ENCODE assay signal across 12 cellular contexts in the genomic region with DNA sequence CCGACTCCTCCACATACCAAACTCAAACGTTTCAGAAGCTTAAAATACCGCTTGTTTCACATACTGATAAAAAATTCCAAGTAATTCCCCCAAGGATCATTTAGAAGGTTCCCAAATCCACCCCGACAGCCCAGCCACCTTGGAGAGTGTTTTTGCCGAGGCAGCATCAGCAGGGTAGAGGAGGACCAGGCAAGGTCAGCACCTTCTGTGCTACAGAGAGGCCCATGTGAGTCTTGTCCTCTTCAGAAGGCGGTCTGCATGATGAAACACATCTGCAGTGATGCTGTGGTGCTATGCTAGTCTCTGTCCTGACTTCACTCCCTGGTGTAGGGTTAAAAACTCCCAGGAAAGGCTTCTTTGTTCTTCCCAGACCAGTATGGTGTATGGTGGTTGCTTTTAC.
DNase-seq lines count a peak whose midpoint lies in the region; ATAC-seq and TF ChIP-seq lines count a peak whose summit lies in the region.
"Had no signal": no experiment of that assay in that cellular context is flagged by ENCODE, and none has a peak within 500 bp of the region (broad histone marks: within the 10 kb centered on the region; RNA-seq: fewer than 3 reads in every experiment).

No MANE protein-coding gene starts in this region.

- POLR2A ChIA-PET in CD8-positive, alpha-beta T cell (lab: Charles Lee): interaction anchor here (0.7 kb wide), 1 partner anchor 9 kb away, joined by 5 read pairs; no protein-coding TSS in a partner anchor

- H3K36me3 Mint-ChIP-seq in CD8-positive, alpha-beta T cell: no peaks in the 10 kb centered on the region

- no peak overlapping the region for H2AFZ ChIP-seq in trophoblast cell (ENCODE audit: insufficient read depth, low read length, poor library complexity)

- intact Hi-C loops in CD8-positive, alpha-beta T cell (cut with DNase I, micrococcal nuclease): loop anchor here (5.0 kb wide), 2 partner anchors 89 to 229 kb away; partner anchors contain the start of gene ITPR1 (in 1 of the 2)
- intact Hi-C loops in left ventricle myocardium inferior (cut with micrococcal nuclease): loop anchor here (10.0 kb wide), 1 partner anchor 86 kb away; the partner anchor contains the start of gene ITPR1

- H3K4me3 ChIP-seq in CD8-positive, alpha-beta T cell (ENCODE audit: low read depth, low read length): no peak overlapping the region
- H3K4me3 ChIP-seq in left ventricle myocardium inferior (no peak overlapping the region), trophoblast cell (ENCODE audit: low read depth, low read length) (no peak overlapping the region)
- H3K4me3 ChIP-seq: lung had no signal

- H3K4ac ChIP-seq in trophoblast cell (ENCODE audit: low read depth, low read length): no peak overlapping the region

- H4K8ac ChIP-seq in trophoblast cell (ENCODE audit: low read depth, low read length): no peak overlapping the region

- H4K12ac ChIP-seq in trophoblast cell (ENCODE audit: low read depth, low read length): no peak overlapping the region

- H3K27me3 ChIP-seq in CD8-positive, alpha-beta T cell (ENCODE audit: insufficient read depth, low read length): no peaks in the 10 kb centered on the region
- no peaks in the 10 kb centered on the region for H3K27me3 ChIP-seq in left ventricle myocardium inferior (ENCODE audit: low read depth)
- no peaks in the 10 kb centered on the region for H3K27me3 ChIP-seq in trophoblast cell (ENCODE audit: insufficient read depth, low read length)

- no peak overlapping the region for H2BK120ac ChIP-seq in trophoblast cell (ENCODE audit: insufficient read depth, low read length, poor library complexity)

- CTCF ChIA-PET in CD8-positive, alpha-beta T cell (lab: Charles Lee): no interaction called here

- no peak for ATAC-seq in CD8-positive, alpha-beta T cell
- ATAC-seq in HG02798 (IDR thresholded peaks at IDR 0.05; ENCODE audit: poor library complexity, unreplicated experiment) (no peak), GM18861 (IDR thresholded peaks at IDR 0.05; ENCODE audit: unreplicated experiment) (no peak), HG02763 (IDR thresholded peaks at IDR 0.05; ENCODE audit: unreplicated experiment) (no peak)

- DNase-seq in CD8-positive, alpha-beta T cell: no peak
- DNase-seq in left ventricle myocardium inferior (no peak), trophoblast cell (no peak), nucleus accumbens (lab: John Stamatoyannopoulos, UW) (no peak)
- DNase-seq: activated CD4-positive, alpha-beta memory T cell treated with anti-CD3 and anti-CD28 coated beads, Interleukin-2, amount 10 ng/mL, durations not matched to agents 7 days and 5 days; NCI-H2081 treated with DMSO at 0.1 percent for 48 hours; stimulated activated CD4-positive, alpha-beta T cell treated with anti-CD3 and anti-CD28 coated beads, Interleukin-15, amount 100 ng/mL, for 24 hours had no signal

- H2AK5ac ChIP-seq in trophoblast cell (ENCODE audit: low read length): no peak overlapping the region

- H2BK12ac ChIP-seq in trophoblast cell (ENCODE audit: low read length): peak overlapping the region; percentile 77

- H3K23ac ChIP-seq in trophoblast cell (ENCODE audit: low read length): no peak overlapping the region

- H3K9me3 ChIP-seq in CD8-positive, alpha-beta T cell (ENCODE audit: low read length): no peaks in the 10 kb centered on the region
- H3K9me3 ChIP-seq in left ventricle myocardium inferior (replicated peaks): no peaks in the 10 kb centered on the region
- H3K9me3 ChIP-seq in trophoblast cell (ENCODE audit: insufficient read depth, low read depth, low read length): no peaks in the 10 kb centered on the region

- H2BK5ac ChIP-seq in trophoblast cell (ENCODE audit: low read depth, low read length, poor library complexity): no peak overlapping the region

- H3K4me3 Mint-ChIP-seq in CD8-positive, alpha-beta T cell: no peak overlapping the region
- H3K4me3 Mint-ChIP-seq: activated CD4-positive, alpha-beta memory T cell treated with anti-CD3 and anti-CD28 coated beads, Interleukin-2, amount 10 ng/mL, durations not matched to agents 7 days and 5 days had no signal

- no peak overlapping the region for H3K14ac ChIP-seq in trophoblast cell (ENCODE audit: low read length)

- no peaks in the 10 kb centered on the region for H3K79me2 ChIP-seq in trophoblast cell (ENCODE audit: control insufficient read depth, insufficient read depth, low read length, poor library complexity)

- no peaks in the 10 kb centered on the region for H3K79me1 ChIP-seq in trophoblast cell (ENCODE audit: low read length)

- no CpG with 5 or more reads among the region's 6 CpGs for WGBS in trophoblast cell (ENCODE audit: extremely low coverage, insufficient coverage, insufficient read length)

- no peak overlapping the region for H3K9ac ChIP-seq in trophoblast cell (ENCODE audit: low read length)

- no peaks in the 10 kb centered on the region for H3K27me3 Mint-ChIP-seq in CD8-positive, alpha-beta T cell (ENCODE audit: low read depth)
- H3K27me3 Mint-ChIP-seq: activated CD4-positive, alpha-beta memory T cell treated with anti-CD3 and anti-CD28 coated beads, Interleukin-2, amount 10 ng/mL, durations not matched to agents 7 days and 5 days had no signal

- H4K91ac ChIP-seq in trophoblast cell (ENCODE audit: low read depth, low read length): peak overlapping the region; percentile 4

- H3K36me3 ChIP-seq in CD8-positive, alpha-beta T cell (ENCODE audit: insufficient read depth, low read length): no peaks in the 10 kb centered on the region
- H3K36me3 ChIP-seq in left ventricle myocardium inferior: no peaks in the 10 kb centered on the region
- no peaks in the 10 kb centered on the region for H3K36me3 ChIP-seq in trophoblast cell (ENCODE audit: control insufficient read depth in 1 of 2, insufficient read depth in 2 of 2, low read length in 2 of 2)

- H3K4me1 Mint-ChIP-seq in CD8-positive, alpha-beta T cell (ENCODE audit: low read depth): peaks cover 49% of the 10 kb centered on the region

- no peaks in the 10 kb centered on the region for H3K9me3 Mint-ChIP-seq in CD8-positive, alpha-beta T cell
- H3K9me3 Mint-ChIP-seq: activated CD4-positive, alpha-beta memory T cell treated with anti-CD3 and anti-CD28 coated beads, Interleukin-2, amount 10 ng/mL, durations not matched to agents 7 days and 5 days had no signal

- peaks cover 6% of the 10 kb centered on the region for H3K4me1 ChIP-seq in CD8-positive, alpha-beta T cell (ENCODE audit: insufficient read depth, low read length)
- H3K4me1 ChIP-seq in left ventricle myocardium inferior: peaks cover 61% of the 10 kb centered on the region
- peaks cover 4 to 11% of the 10 kb centered on the region in 2 experiments for H3K4me1 ChIP-seq in trophoblast cell (ENCODE audit: control insufficient read depth in 1 of 2, insufficient read depth in 2 of 2, low read length in 2 of 2)

- H3K4me2 ChIP-seq in trophoblast cell (ENCODE audit: low read length): no peak overlapping the region

- no peak overlapping the region for H3K18ac ChIP-seq in trophoblast cell (ENCODE audit: low read length)

- peak overlapping the region; percentile 47 for H3K27ac Mint-ChIP-seq in CD8-positive, alpha-beta T cell
- H3K27ac Mint-ChIP-seq: activated CD4-positive, alpha-beta memory T cell treated with anti-CD3 and anti-CD28 coated beads, Interleukin-2, amount 10 ng/mL, durations not matched to agents 7 days and 5 days had no signal

- TF ChIP-seq CTCF in CD8-positive, alpha-beta T cell (IDR thresholded peaks at IDR 0.05): no peak
- no peak for TF ChIP-seq CTCF in left ventricle myocardium inferior (IDR thresholded peaks at IDR 0.05; ENCODE audit: borderline replicate concordance)

- no peak overlapping the region for H3K27ac ChIP-seq in CD8-positive, alpha-beta T cell (ENCODE audit: low read depth, low read length)
- H3K27ac ChIP-seq in angular gyrus (ENCODE audit: low read depth, low read length) (peak overlapping the region; percentile 62), left ventricle myocardium inferior (replicated peaks) (peak overlapping the region; percentile 78), trophoblast cell (ENCODE audit: low read depth, low read length) (no peak overlapping the region)

Comparison
In these comparisons a context has a peak if more than half of its experiments do, and no peak if none do; other contexts are left out.
1. H3K27ac ChIP-seq: peak in angular gyrus (single experiment) and left ventricle myocardium inferior (single experiment); none in CD8-positive, alpha-beta T cell (single experiment) and trophoblast cell (single experiment).